In the genomic region with DNA sequence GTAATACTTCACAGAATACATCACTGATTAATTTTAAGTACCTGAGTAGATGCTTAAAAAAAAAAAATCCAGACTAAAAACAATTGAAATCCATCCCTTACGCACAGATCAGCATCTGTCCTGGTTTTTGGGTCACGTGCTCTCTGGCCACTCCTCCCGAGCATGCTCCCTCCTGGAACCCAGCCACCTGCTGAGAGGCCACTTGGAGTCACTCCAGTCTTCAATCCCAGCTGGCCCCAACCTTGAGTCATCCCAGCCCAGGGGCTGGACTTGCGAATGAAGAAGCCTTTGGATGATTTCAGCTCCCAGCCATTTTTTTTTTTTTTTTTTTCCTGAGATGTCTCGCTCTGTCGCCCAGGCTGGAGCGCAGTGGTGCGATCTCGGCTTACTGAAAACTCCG, we compare ENCODE assay signal across 9 cellular contexts. TPM values are rescaled to one million over a fixed set of nuclear protein-coding genes. Genes with fewer than 3 reads are reported as not detected.
DNase-seq lines count a peak whose midpoint lies in the region; ATAC-seq, FAIRE-seq and TF ChIP-seq lines count a peak whose summit lies in the region.
"Had no signal": no experiment of that assay in that cellular context is flagged by ENCODE, and none has a peak within 500 bp of the region (broad histone marks: within the 10 kb centered on the region; RNA-seq: fewer than 3 reads in every experiment).

No MANE protein-coding gene starts in this region.

- CTCF ChIA-PET in K562 (lab: Yijun Ruan, JAX; ENCODE audit: low intra/inter-chr PET ratio) = no interaction called here
- CTCF ChIA-PET in naive thymus-derived CD4-positive, alpha-beta T cell (lab: Charles Lee) = no interaction called here

- intact Hi-C loops in K562 (cut with micrococcal nuclease) (loop anchor here (5.0 kb wide), 1 partner anchor 33 kb away; a partner anchor contains a TSS), kidney (cut with DNase I) (no loop called here), upper lobe of right lung (cut with DNase I) (no loop called here)
- intact Hi-C loops in naive thymus-derived CD4-positive, alpha-beta T cell (cut with micrococcal nuclease) = loop anchor here in 1 of 2 donors (10.0 kb wide), 1 partner anchor 95 kb away; no protein-coding TSS in a partner anchor

- peaks cover 0 to 3% (median 0%) of the 10 kb centered on the region in 11 donors for H3K9me3 Mint-ChIP-seq in naive thymus-derived CD4-positive, alpha-beta T cell

- no peak for TF ChIP-seq POLR2A in K562 (conservative IDR thresholded peaks at IDR 0.05)

- POLR2A ChIA-PET in K562 (lab: Yijun Ruan, JAX) = interaction anchor here (0.6 to 0.8 kb wide), 2 partner anchors 14 to 1867 kb away, joined by 3 to 4 read pairs; no protein-coding TSS in a partner anchor
- POLR2A ChIA-PET in naive thymus-derived CD4-positive, alpha-beta T cell (lab: Charles Lee) = no interaction called here

- H4K20me1 ChIP-seq in K562 (replicated peaks; ENCODE audit: control insufficient read depth, insufficient read depth, low read length) = no peaks in the 10 kb centered on the region

- peaks cover 0 to 9% (median 0%) of the 10 kb centered on the region in 5 donors for H3K27me3 Mint-ChIP-seq in naive thymus-derived CD4-positive, alpha-beta T cell

- no peaks in the 10 kb centered on the region for H3K36me3 ChIP-seq in K562 (ENCODE audit: control insufficient read depth, insufficient read depth, low read length)
- no peaks in the 10 kb centered on the region for H3K36me3 ChIP-seq in kidney (ENCODE audit: control insufficient read depth in 1 of 2, insufficient read depth in 2 of 2, low read length in 2 of 2)
- H3K36me3 ChIP-seq in upper lobe of right lung = no peaks in the 10 kb centered on the region
- no peaks in the 10 kb centered on the region for H3K36me3 ChIP-seq in naive thymus-derived CD4-positive, alpha-beta T cell (ENCODE audit: control insufficient read depth in 2 of 3, insufficient read depth in 3 of 3, low read length in 3 of 3)

- no peaks in the 10 kb centered on the region for H3K79me2 ChIP-seq in K562 (ENCODE audit: control insufficient read depth, insufficient read depth, low read length)

- no peak overlapping the region for H3K4me3 Mint-ChIP-seq in naive thymus-derived CD4-positive, alpha-beta T cell

- H3K4me3 ChIP-seq in K562 = no peak overlapping the region
- H3K4me3 ChIP-seq in kidney (ENCODE audit: low read length in 2 of 2) = no peak overlapping the region
- no peak overlapping the region for H3K4me3 ChIP-seq in upper lobe of right lung
- no peak overlapping the region for H3K4me3 ChIP-seq in naive thymus-derived CD4-positive, alpha-beta T cell (ENCODE audit: low read length)

- peak; percentile 30 for DNase-seq in NCI-H1105 treated with DMSO at 0.1 percent for 48 hours (lab: John Stamatoyannopoulos, UW)
- no peak for DNase-seq in NCI-H1105 (lab: John Stamatoyannopoulos, UW)
- peak; percentile 48 to 62 (median 55) for DNase-seq in K562 (ENCODE audit: extremely low read depth in 1 of 4, low spot score in 3 of 4)
- peak; percentile 93 for DNase-seq in kidney
- peak; percentile 71 for DNase-seq in upper lobe of right lung
- DNase-seq in activated effector memory CD4-positive, alpha-beta T cell treated with Interleukin-2 at 50 U/mL for 16 hours = no peak
- DNase-seq in naive thymus-derived CD4-positive, alpha-beta T cell = no peak

- no peak for FAIRE-seq in K562 (lab: Jason Lieb, UNC)
- no peak for FAIRE-seq in kidney (lab: Jason Lieb, UNC)

- H3K9ac ChIP-seq in K562 (ENCODE audit: insufficient read depth in 1 of 2, low read depth in 2 of 2, low read length in 2 of 2) = no peak overlapping the region
- no peak overlapping the region for H3K9ac ChIP-seq in kidney (ENCODE audit: low read length in 2 of 2)

- ATAC-seq in K562 (peak; percentile 77), upper lobe of right lung (peak; percentile 68), HG03045 (IDR thresholded peaks at IDR 0.05; ENCODE audit: unreplicated experiment) (no peak)
- ATAC-seq in naive thymus-derived CD4-positive, alpha-beta T cell = no peak

- H3K27ac ChIP-seq in K562 (ENCODE audit: extremely low read depth, low read depth, low read length) = no peak overlapping the region
- H3K27ac ChIP-seq in kidney (ENCODE audit: low read depth in 2 of 2, low read length in 2 of 2) = no peak overlapping the region
- no peak overlapping the region for H3K27ac ChIP-seq in upper lobe of right lung
- H3K27ac ChIP-seq in naive thymus-derived CD4-positive, alpha-beta T cell (ENCODE audit: low read depth, low read length) = no peak overlapping the region
- H3K27ac ChIP-seq: 22Rv1 had no signal

- H3K27me3 ChIP-seq in K562 (ENCODE audit: control insufficient read depth in 2 of 2, insufficient read depth in 2 of 2, low read length in 2 of 2) (peaks cover 19 to 40% of the 10 kb centered on the region in 2 experiments; a peak in 4 of 5 replicates), upper lobe of right lung (no peaks in the 10 kb centered on the region)
- no peaks in the 10 kb centered on the region for H3K27me3 ChIP-seq in naive thymus-derived CD4-positive, alpha-beta T cell (ENCODE audit: control insufficient read depth in 2 of 2, insufficient read depth in 2 of 2, low read length in 2 of 2)

- in situ Hi-C loops in K562 (cut with MboI) = loop anchor here (25.0 kb wide), 1 partner anchor 378 kb away; no protein-coding TSS in a partner anchor

- no TSS peak for BruUV-seq in K562 (replicated peaks; lab: Mats Ljungman, UMichigan)

- no peaks in the 10 kb centered on the region for H3K9me1 ChIP-seq in K562 (ENCODE audit: control insufficient read depth, insufficient read depth, low read length)

- H3K36me3 Mint-ChIP-seq in naive thymus-derived CD4-positive, alpha-beta T cell = no peaks in the 10 kb centered on the region

- H3K4me1 Mint-ChIP-seq in naive thymus-derived CD4-positive, alpha-beta T cell = no peaks in the 10 kb centered on the region

- H3K9me3 ChIP-seq in K562 (replicated peaks; ENCODE audit: control insufficient read depth, insufficient read depth, low read depth, low read length) (no peaks in the 10 kb centered on the region), kidney (ENCODE audit: control insufficient read depth in 1 of 2, low read length in 2 of 2) (no peaks in the 10 kb centered on the region), upper lobe of right lung (no peaks in the 10 kb centered on the region)
- no peaks in the 10 kb centered on the region for H3K9me3 ChIP-seq in naive thymus-derived CD4-positive, alpha-beta T cell (ENCODE audit: control insufficient read depth in 2 of 3, low read length in 3 of 3)

- TF ChIP-seq EP300 in K562 (IDR thresholded peaks at IDR 0.05; ENCODE audit: low read length) = no peak

- no peak overlapping the region for H3K27ac Mint-ChIP-seq in naive thymus-derived CD4-positive, alpha-beta T cell

- no peak overlapping the region for H2AFZ ChIP-seq in K562 (ENCODE audit: low read depth, low read length)

- 0 out of 6 replicates have a peak, but pooled peaks of 1 of the 3 experiments have one; percentile 2 for TF ChIP-seq CTCF in K562 (IDR thresholded peaks at IDR 0.05 in 2 of 3, conservative IDR thresholded peaks at IDR 0.05 in 1 of 3; ENCODE audit: insufficient read depth in 2 of 3, low read depth in 1 of 3, low read length in 3 of 3)
- TF ChIP-seq CTCF in kidney (IDR thresholded peaks at IDR 0.05; ENCODE audit: borderline replicate concordance, extremely low read depth, insufficient read depth) = no peak
- no peak for TF ChIP-seq CTCF in upper lobe of right lung (IDR thresholded peaks at IDR 0.05)

- H3K4me2 ChIP-seq in K562 (ENCODE audit: insufficient read depth, low read length) = no peak overlapping the region

- H3K4me1 ChIP-seq in K562 (replicated peaks in 1 of 2; ENCODE audit: control insufficient read depth in 2 of 2, insufficient read depth in 2 of 2, low read length in 2 of 2) = no peaks in the 10 kb centered on the region; a peak in 1 of 5 replicates
- H3K4me1 ChIP-seq in kidney (ENCODE audit: control insufficient read depth in 1 of 2, insufficient read depth in 1 of 2, low read depth in 1 of 2, low read length in 2 of 2) = no peaks in the 10 kb centered on the region
- no peaks in the 10 kb centered on the region for H3K4me1 ChIP-seq in upper lobe of right lung
- H3K4me1 ChIP-seq in naive thymus-derived CD4-positive, alpha-beta T cell (ENCODE audit: control insufficient read depth in 2 of 2, insufficient read depth in 2 of 2, low read length in 2 of 2) = no peaks in the 10 kb centered on the region

- 14% methylated on average over 8 of the region's 10 CpGs for WGBS in K562 (ENCODE audit: insufficient coverage, low coverage, missing lambda C conversion rate)

- TF ChIP-seq RAD21 in K562 (CRISPR knock-in tag; conservative IDR thresholded peaks at IDR 0.05 in 1 of 2, IDR thresholded peaks at IDR 0.05 in 1 of 2) = no peak

RNA-seq across cellular contexts. Expression of a gene that starts 8.9 kb away (rescaled TPM):
- not detected in 2 replicates for total RNA-seq in K562 (2011; cell fraction: chromatin; rRNA removed; ENCODE audit: low replicate concordance)
- not detected in 2 replicates for total RNA-seq in K562 (2011; cell fraction: nucleolus; rRNA removed)
- not detected in 2 replicates for total RNA-seq in K562 (2011; cell fraction: nucleoplasm; rRNA removed)
- total RNA-seq in K562 (2014; rRNA removed) (not detected in 2 replicates), K562 (2014; rRNA removed; fragmentation: Illumina TruSeq; extraction: Trizol) (not detected in 2 replicates), K562 (2015; rRNA removed; fragmentation: Illumina TruSeq; extraction: Trizol) (not detected in 2 replicates), K562 (2021) (not detected in 2 replicates), kidney (5.1 TPM), upper lobe of right lung (14.2 TPM)
- polyA plus RNA-seq in K562 (2011; rRNA removed) (not detected in 2 replicates), K562 (2014; fragmentation: Illumina TruSeq; extraction: Trizol) (not detected in 2 replicates), K562 (2014; fragmentation: Nextera tagmentation; extraction: Ambion mirVana) (not detected), K562 (2014; rRNA removed) (not detected in 2 replicates), kidney (ENCODE audit: insufficient read depth, low read depth, low replicate concordance) (not detected)
- not detected in 2 replicates for polyA plus RNA-seq in K562 (2011; cell fraction: cytosol; rRNA removed)
- polyA plus RNA-seq in K562 (2011; cell fraction: nucleus; rRNA removed) = not detected in 2 replicates
- 0.11 TPM in 1 of 2 replicates, not detected in the other for polyA plus RNA-seq in K562 (2012)
- polyA minus RNA-seq in K562 (2011; rRNA and poly(A)+ RNA removed) = not detected in 2 replicates
- not detected in 2 replicates for polyA minus RNA-seq in K562 (2011; cell fraction: cytosol; rRNA and poly(A)+ RNA removed)
- not detected in 2 replicates for polyA minus RNA-seq in K562 (2011; cell fraction: nucleus; rRNA and poly(A)+ RNA removed)
- not detected for total RNA-seq in naive thymus-derived CD4-positive, alpha-beta T cell
- not detected for polyA plus RNA-seq in naive thymus-derived CD4-positive, alpha-beta T cell

RNA-seq across cellular contexts. Expression of a gene that starts 32.5 kb away (rescaled TPM):
- total RNA-seq in K562 (2011; cell fraction: chromatin; rRNA removed; ENCODE audit: low replicate concordance) = not detected in 2 replicates
- not detected in 2 replicates for total RNA-seq in K562 (2011; cell fraction: nucleolus; rRNA removed)
- total RNA-seq in K562 (2011; cell fraction: nucleoplasm; rRNA removed) = not detected in 2 replicates
- not detected in 2 replicates for total RNA-seq in K562 (2014; rRNA removed)
- not detected in 2 replicates for total RNA-seq in K562 (2014; rRNA removed; fragmentation: Illumina TruSeq; extraction: Trizol)
- not detected in 2 replicates for total RNA-seq in K562 (2015; rRNA removed; fragmentation: Illumina TruSeq; extraction: Trizol)
- total RNA-seq in K562 (2021) = not detected in 2 replicates
- not detected in 2 replicates for polyA plus RNA-seq in K562 (2011; rRNA removed)
- polyA plus RNA-seq in K562 (2011; cell fraction: cytosol; rRNA removed) = not detected in 2 replicates
- polyA plus RNA-seq in K562 (2011; cell fraction: nucleus; rRNA removed) = not detected in 2 replicates
- not detected in 2 replicates for polyA plus RNA-seq in K562 (2012)
- not detected in 2 replicates for polyA plus RNA-seq in K562 (2014; fragmentation: Illumina TruSeq; extraction: Trizol)
- not detected for polyA plus RNA-seq in K562 (2014; fragmentation: Nextera tagmentation; extraction: Ambion mirVana)
- polyA plus RNA-seq in K562 (2014; rRNA removed) = not detected in 2 replicates
- not detected in 2 replicates for polyA minus RNA-seq in K562 (2011; rRNA and poly(A)+ RNA removed)
- not detected in 2 replicates for polyA minus RNA-seq in K562 (2011; cell fraction: cytosol; rRNA and poly(A)+ RNA removed)
- not detected in 2 replicates for polyA minus RNA-seq in K562 (2011; cell fraction: nucleus; rRNA and poly(A)+ RNA removed)
- total RNA-seq in kidney = not detected
- polyA plus RNA-seq in kidney (ENCODE audit: insufficient read depth, low read depth, low replicate concordance) = not detected
- not detected for total RNA-seq in upper lobe of right lung
- not detected for total RNA-seq in naive thymus-derived CD4-positive, alpha-beta T cell
- not detected for polyA plus RNA-seq in naive thymus-derived CD4-positive, alpha-beta T cell

Comparison
In these comparisons a context has a peak if more than half of its experiments do, and no peak if none do; other contexts are left out.
1. DNase-seq: peak in NCI-H1105 treated with DMSO at 0.1 percent for 48 hours (single experiment), K562 (4 of 4), kidney (single experiment) and upper lobe of right lung (single experiment); none in NCI-H1105 (single experiment), activated effector memory CD4-positive, alpha-beta T cell treated with Interleukin-2 at 50 U/mL for 16 hours (single experiment) and naive thymus-derived CD4-positive, alpha-beta T cell (0 of 9).
2. ATAC-seq: peak in K562 (single experiment) and upper lobe of right lung (single experiment); none in HG03045 (single experiment) and naive thymus-derived CD4-positive, alpha-beta T cell (single experiment).